Comparison of ENCODE assay signal across 11 cellular contexts in the genomic region with DNA sequence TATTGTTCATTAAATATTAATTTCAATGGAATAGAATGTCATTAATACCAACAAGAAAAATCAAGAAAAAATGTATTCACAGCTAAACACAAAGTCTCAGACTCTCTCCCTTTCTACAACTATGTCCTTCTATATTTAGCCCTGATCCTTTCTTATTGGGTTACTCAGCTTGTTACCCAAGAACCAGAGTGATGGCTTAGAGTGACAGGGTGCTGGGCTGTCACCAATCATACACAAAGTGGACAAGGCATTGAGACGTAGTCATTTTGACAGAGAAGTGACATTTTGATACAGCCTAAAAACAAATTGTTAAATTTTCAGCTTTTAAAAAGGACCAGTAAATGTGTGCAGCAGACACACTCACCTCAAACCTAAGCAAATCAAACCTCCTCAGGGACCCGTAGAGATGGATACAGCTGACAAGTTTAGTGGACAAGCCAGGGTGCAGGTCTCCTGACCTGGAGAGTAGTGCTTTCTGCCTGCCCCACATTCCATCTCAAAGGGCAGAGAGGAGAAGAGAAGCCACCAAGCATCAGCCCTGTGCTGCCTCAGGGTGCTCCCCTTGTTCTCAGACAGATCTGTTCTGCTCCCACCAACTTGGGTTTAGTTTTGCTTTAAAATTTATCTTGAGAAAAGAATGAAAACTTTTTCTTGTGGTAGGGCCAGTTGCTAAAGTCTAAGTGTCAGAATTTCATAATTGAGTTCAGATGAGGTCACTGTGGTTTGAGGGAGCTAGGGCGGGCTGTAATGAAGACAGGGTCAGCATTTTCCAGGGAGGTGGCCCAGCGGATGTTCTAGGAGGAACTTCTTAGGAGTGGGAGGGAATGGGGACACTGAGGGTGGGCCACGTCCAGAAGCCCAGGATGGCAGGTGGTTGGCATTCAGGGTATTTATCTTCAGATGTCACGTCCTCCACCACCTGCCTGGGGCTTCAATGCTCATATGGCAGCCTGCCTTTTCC.
A peak's percentile ranks its signal among the peaks of the same experiment; 100 is the strongest.
DNase-seq lines count a peak whose midpoint lies in the region; ATAC-seq and TF ChIP-seq lines count a peak whose summit lies in the region.
"Had no signal": no experiment of that assay in that cellular context is flagged by ENCODE, and none has a peak within 500 bp of the region (broad histone marks: within the 10 kb centered on the region; RNA-seq: fewer than 3 reads in every experiment).

No MANE protein-coding gene starts in this region.

- H3K27me3 ChIP-seq in right lobe of liver (no peaks in the 10 kb centered on the region), esophagus squamous epithelium (no peaks in the 10 kb centered on the region)

- TF ChIP-seq CTCF in activated B cell treated with CpG ODN at 0.5 μM for 24 hours (IDR thresholded peaks at IDR 0.05): no peak
- TF ChIP-seq CTCF in right lobe of liver (IDR thresholded peaks at IDR 0.05): no peak
- no peak for TF ChIP-seq CTCF in esophagus squamous epithelium (IDR thresholded peaks at IDR 0.05)
- TF ChIP-seq CTCF in OCI-LY7 (conservative IDR thresholded peaks at IDR 0.05; ENCODE audit: low read length): no peak

- no peak overlapping the region; the same call in 1 of the 2 replicates for H2AFZ ChIP-seq in OCI-LY7 (ENCODE audit: low read length)

- WGBS in right lobe of liver (ENCODE audit: insufficient coverage, low coverage, low lambda C conversion rate, missing lambda C conversion rate): 50% methylated on average over 3 of the region's 6 CpGs
- 64 to 78% methylated on average over 6 of the region's 6 CpGs for WGBS in esophagus squamous epithelium, 2 donors

- TF ChIP-seq POLR2A in right lobe of liver (IDR thresholded peaks at IDR 0.05) (no peak), esophagus squamous epithelium (IDR thresholded peaks at IDR 0.05) (no peak)

- no peaks in the 10 kb centered on the region for H3K36me3 Mint-ChIP-seq in activated CD8-positive, alpha-beta memory T cell treated with anti-CD3 and anti-CD28 coated beads, Interleukin-2, amount 10 ng/mL, durations not matched to agents 7 days and 5 days
- no peaks in the 10 kb centered on the region for H3K36me3 Mint-ChIP-seq in activated B cell treated with CpG ODN at 0.5 μM for 24 hours (ENCODE audit: low read depth)
- H3K36me3 Mint-ChIP-seq in activated naive CD8-positive, alpha-beta T cell treated with anti-CD3 and anti-CD28 coated beads for 36 hours: no peaks in the 10 kb centered on the region

- no TSS peak for BruUV-seq in OCI-LY7 (replicated peaks; lab: Mats Ljungman, UMichigan)

- H3K9me3 ChIP-seq in right lobe of liver (no peaks in the 10 kb centered on the region), esophagus squamous epithelium (no peaks in the 10 kb centered on the region), OCI-LY7 (ENCODE audit: low read length) (no peaks in the 10 kb centered on the region)

- no peak overlapping the region for H3K4me2 ChIP-seq in OCI-LY7 (ENCODE audit: low read length)

- peak; percentile 53 for DNase-seq in activated CD8-positive, alpha-beta memory T cell treated with anti-CD3 and anti-CD28 coated beads for 24 hours
- DNase-seq in activated CD8-positive, alpha-beta memory T cell treated with anti-CD3 and anti-CD28 coated beads, Interleukin-2, amount 10 ng/mL, durations not matched to agents 7 days and 5 days: no peak
- DNase-seq in activated B cell treated with CpG ODN at 0.5 μM for 24 hours: no peak
- DNase-seq in right lobe of liver: peak in 1 of 3 donors; percentile 34
- DNase-seq in esophagus squamous epithelium (lab: John Stamatoyannopoulos, UW): no peak
- DNase-seq in activated naive CD8-positive, alpha-beta T cell treated with anti-CD3 and anti-CD28 coated beads for 36 hours: no peak
- DNase-seq in OCI-LY7 (ENCODE audit: low spot score): no peak
- DNase-seq: anterior cingulate cortex, endodermal cell, SW 1271 had no signal

- no peak for ATAC-seq in activated CD8-positive, alpha-beta memory T cell treated with anti-CD3 and anti-CD28 coated beads, Interleukin-2, amount 10 ng/mL, durations not matched to agents 7 days and 5 days
- ATAC-seq in activated B cell treated with CpG ODN at 0.5 μM for 24 hours (ENCODE audit: low read depth) (no peak), right lobe of liver (peak; percentile 13 to 58 (median 38)), GM18873 (IDR thresholded peaks at IDR 0.05; ENCODE audit: low FRiP score, unreplicated experiment) (no peak)

- intact Hi-C loops in activated B cell treated with CpG ODN at 0.5 μM for 24 hours (cut with micrococcal nuclease): no loop called here
- intact Hi-C loops in right lobe of liver (cut with DNase I): no loop called here
- intact Hi-C loops in esophagus squamous epithelium (cut with DNase I): no loop called here
- intact Hi-C loops in OCI-LY7 (cut with micrococcal nuclease; ENCODE audit: unreplicated experiment): no loop called here

- H3K27ac ChIP-seq in right lobe of liver (no peak overlapping the region), esophagus squamous epithelium (peak overlapping the region in 1 of 4 donors; percentile 31), OCI-LY7 (ENCODE audit: low read depth, low read length, poor library complexity, severe bottlenecking) (no peak overlapping the region)

- H3K9me2 ChIP-seq in OCI-LY7 (ENCODE audit: insufficient read depth, low read length): no peaks in the 10 kb centered on the region

- H3K9me3 Mint-ChIP-seq in activated CD8-positive, alpha-beta memory T cell treated with anti-CD3 and anti-CD28 coated beads, Interleukin-2, amount 10 ng/mL, durations not matched to agents 7 days and 5 days (ENCODE audit: low read depth): no peaks in the 10 kb centered on the region
- H3K9me3 Mint-ChIP-seq in activated B cell treated with CpG ODN at 0.5 μM for 24 hours: no peaks in the 10 kb centered on the region
- no peaks in the 10 kb centered on the region for H3K9me3 Mint-ChIP-seq in activated naive CD8-positive, alpha-beta T cell treated with anti-CD3 and anti-CD28 coated beads for 36 hours
- H3K9me3 Mint-ChIP-seq: endodermal cell had no signal

- H3K79me2 ChIP-seq in OCI-LY7 (ENCODE audit: insufficient read depth, low read depth, low read length): no peaks in the 10 kb centered on the region

- no peak overlapping the region for H3K4me3 ChIP-seq in right lobe of liver
- no peak overlapping the region for H3K4me3 ChIP-seq in esophagus squamous epithelium
- no peak overlapping the region for H3K4me3 ChIP-seq in OCI-LY7 (ENCODE audit: low read depth, low read length, poor library complexity, severe bottlenecking)

- POLR2A ChIA-PET in activated B cell treated with CpG ODN at 0.5 μM for 24 hours (lab: Charles Lee): interaction anchor here (0.5 kb wide), 1 partner anchor 12 kb away, joined by 5 read pairs; no protein-coding TSS in a partner anchor
- POLR2A ChIA-PET in OCI-LY7 (lab: Charles Lee): interaction anchor here (0.7 to 1.2 kb wide), 3 partner anchors 7 to 84 kb away, joined by 3 read pairs; no protein-coding TSS in a partner anchor

- H4K20me1 ChIP-seq in OCI-LY7 (ENCODE audit: insufficient read depth, low read length): no peaks in the 10 kb centered on the region

- peaks cover 6% of the 10 kb centered on the region for H3K27me3 Mint-ChIP-seq in activated CD8-positive, alpha-beta memory T cell treated with anti-CD3 and anti-CD28 coated beads, Interleukin-2, amount 10 ng/mL, durations not matched to agents 7 days and 5 days
- no peaks in the 10 kb centered on the region for H3K27me3 Mint-ChIP-seq in activated B cell treated with CpG ODN at 0.5 μM for 24 hours
- H3K27me3 Mint-ChIP-seq in activated naive CD8-positive, alpha-beta T cell treated with anti-CD3 and anti-CD28 coated beads for 36 hours: no peaks in the 10 kb centered on the region

- peaks cover 0 to 6% (median 2%) of the 10 kb centered on the region in 4 donors for H3K4me1 ChIP-seq in right lobe of liver
- H3K4me1 ChIP-seq in esophagus squamous epithelium: peaks cover 0 to 43% (median 11%) of the 10 kb centered on the region in 3 donors
- peaks cover 22% of the 10 kb centered on the region for H3K4me1 ChIP-seq in OCI-LY7 (ENCODE audit: insufficient read depth, low read length, poor library complexity, severe bottlenecking)

- H3K27ac Mint-ChIP-seq in activated CD8-positive, alpha-beta memory T cell treated with anti-CD3 and anti-CD28 coated beads, Interleukin-2, amount 10 ng/mL, durations not matched to agents 7 days and 5 days: no peak overlapping the region
- peak overlapping the region; percentile 10 for H3K27ac Mint-ChIP-seq in activated B cell treated with CpG ODN at 0.5 μM for 24 hours
- no peak overlapping the region for H3K27ac Mint-ChIP-seq in activated naive CD8-positive, alpha-beta T cell treated with anti-CD3 and anti-CD28 coated beads for 36 hours
- H3K27ac Mint-ChIP-seq: endodermal cell had no signal

- H3K36me3 ChIP-seq in right lobe of liver (no peaks in the 10 kb centered on the region), esophagus squamous epithelium (no peaks in the 10 kb centered on the region), OCI-LY7 (ENCODE audit: insufficient read depth, low read length) (no peaks in the 10 kb centered on the region)

- no peak overlapping the region for H3K4me3 Mint-ChIP-seq in activated CD8-positive, alpha-beta memory T cell treated with anti-CD3 and anti-CD28 coated beads, Interleukin-2, amount 10 ng/mL, durations not matched to agents 7 days and 5 days
- H3K4me3 Mint-ChIP-seq in activated B cell treated with CpG ODN at 0.5 μM for 24 hours: no peak overlapping the region
- H3K4me3 Mint-ChIP-seq in activated naive CD8-positive, alpha-beta T cell treated with anti-CD3 and anti-CD28 coated beads for 36 hours: no peak overlapping the region
- H3K4me3 Mint-ChIP-seq: endodermal cell had no signal

- peaks cover 30% of the 10 kb centered on the region for H3K4me1 Mint-ChIP-seq in activated CD8-positive, alpha-beta memory T cell treated with anti-CD3 and anti-CD28 coated beads, Interleukin-2, amount 10 ng/mL, durations not matched to agents 7 days and 5 days
- peaks cover 49% of the 10 kb centered on the region for H3K4me1 Mint-ChIP-seq in activated B cell treated with CpG ODN at 0.5 μM for 24 hours
- H3K4me1 Mint-ChIP-seq in activated naive CD8-positive, alpha-beta T cell treated with anti-CD3 and anti-CD28 coated beads for 36 hours: peaks cover 43% of the 10 kb centered on the region

- CTCF ChIA-PET in activated CD8-positive, alpha-beta memory T cell treated with anti-CD3 and anti-CD28 coated beads, Interleukin-2, amount 10 ng/mL, durations not matched to agents 7 days and 5 days (lab: Charles Lee): no interaction called here
- CTCF ChIA-PET in activated B cell treated with CpG ODN at 0.5 μM for 24 hours (lab: Charles Lee): no interaction called here
- CTCF ChIA-PET in OCI-LY7 (lab: Charles Lee; ENCODE audit: unreplicated experiment): no interaction called here

Comparison
In these comparisons a context has a peak if more than half of its experiments do, and no peak if none do; other contexts are left out.
1. ATAC-seq: peak in right lobe of liver (4 of 4); none in activated CD8-positive, alpha-beta memory T cell treated with anti-CD3 and anti-CD28 coated beads, Interleukin-2, amount 10 ng/mL, durations not matched to agents 7 days and 5 days (single experiment), activated B cell treated with CpG ODN at 0.5 μM for 24 hours (single experiment) and GM18873 (single experiment).